In genomic region chr16:27319257-27319965, GRCh38 we compare ENCODE assay signal across 9 cellular contexts. TPM values are rescaled to one million over a fixed set of nuclear protein-coding genes. Genes with fewer than 3 reads are reported as not detected.
DNase-seq lines count a peak whose midpoint lies in the region; ATAC-seq and TF ChIP-seq lines count a peak whose summit lies in the region.
"Had no signal": no experiment of that assay in that cellular context is flagged by ENCODE, and none has a peak within 500 bp of the region (broad histone marks: within the 10 kb centered on the region; RNA-seq: fewer than 3 reads in every experiment).

No MANE protein-coding gene starts in this region.

- H3K36me3 ChIP-seq in right lobe of liver (no peaks in the 10 kb centered on the region), tibial artery (no peaks in the 10 kb centered on the region)

- H3K36me3 Mint-ChIP-seq in activated T-cell treated with anti-CD3 and anti-CD28 coated beads, Interleukin-2, amount 50 U/mL, for 72 hours (ENCODE audit: insufficient read depth in 2 of 2), result peaks cover 41 to 65% of the 10 kb centered on the region in 2 donors
- H3K36me3 Mint-ChIP-seq in activated T-helper 2 cell treated with anti-CD3 and anti-CD28 coated beads, Interferon-gamma antibody, Interleukin-2, Interleukin-4, amounts not matched to agents 10 μg/mL and 5 μg/mL and 100 μg/mL, durations not matched to agents 14 hours and 24 hours and 36 hours (ENCODE audit: low read depth), result peaks cover 100% of the 10 kb centered on the region

- in situ Hi-C loops in G401 (cut with HindIII; ENCODE audit: low sequenced_read_pairs), result no loop called here

- H3K4me3 ChIP-seq in right lobe of liver (no peak overlapping the region), tibial artery (no peak overlapping the region)

- H3K9me3 ChIP-seq in right lobe of liver, result no peaks in the 10 kb centered on the region
- no peaks in the 10 kb centered on the region for H3K9me3 ChIP-seq in tibial artery

- ATAC-seq in activated T-cell treated with anti-CD3 and anti-CD28 coated beads, Interleukin-2, amount 50 U/mL, for 72 hours (replicated peaks in 1 of 2), result no peak
- no peak for ATAC-seq in right lobe of liver
- no peak for ATAC-seq in GM21717 (IDR thresholded peaks at IDR 0.05; ENCODE audit: unreplicated experiment)
- ATAC-seq in GM19452 (IDR thresholded peaks at IDR 0.05; ENCODE audit: unreplicated experiment), result no peak

- TF ChIP-seq POLR2A in right lobe of liver (IDR thresholded peaks at IDR 0.05), result no peak

- peak overlapping the region; percentile 97 to 99 for H3K4me3 Mint-ChIP-seq in activated T-cell treated with anti-CD3 and anti-CD28 coated beads, Interleukin-2, amount 50 U/mL, for 72 hours
- peak overlapping the region; percentile 100 for H3K4me3 Mint-ChIP-seq in activated T-helper 2 cell treated with anti-CD3 and anti-CD28 coated beads, Interferon-gamma antibody, Interleukin-2, Interleukin-4, amounts not matched to agents 10 μg/mL and 5 μg/mL and 100 μg/mL, durations not matched to agents 14 hours and 24 hours and 36 hours (ENCODE audit: low read depth)

- no peak for TF ChIP-seq CTCF in right lobe of liver (IDR thresholded peaks at IDR 0.05)
- TF ChIP-seq CTCF in tibial artery (IDR thresholded peaks at IDR 0.05), result no peak

- 86% methylated on average over 13 of the region's 13 CpGs for WGBS in right lobe of liver (ENCODE audit: insufficient coverage, low coverage, low lambda C conversion rate, missing lambda C conversion rate)

- intact Hi-C loops in activated T-helper 2 cell treated with anti-CD3 and anti-CD28 coated beads, Interferon-gamma antibody, Interleukin-2, Interleukin-4, amounts not matched to agents 10 μg/mL and 5 μg/mL and 100 μg/mL, durations not matched to agents 14 hours and 24 hours and 36 hours (cut with micrococcal nuclease), result loop anchor here (2.0 to 5.0 kb wide), 3 partner anchors 37 to 138 kb away; no protein-coding TSS in a partner anchor
- intact Hi-C loops in right lobe of liver (cut with DNase I), result loop anchor here in 1 of 2 donors (10.0 kb wide), 1 partner anchor 45 kb away; no protein-coding TSS in a partner anchor
- intact Hi-C loops in tibial artery (cut with DNase I; ENCODE audit: low total_unique reads), result loop anchor here (5.0 kb wide), 1 partner anchor 72 kb away; no protein-coding TSS in a partner anchor

- H3K4me1 ChIP-seq in right lobe of liver (peaks cover 0 to 100% (median 48%) of the 10 kb centered on the region in 4 donors), tibial artery (peaks cover 0 to 99% (median 69%) of the 10 kb centered on the region in 4 donors)

- no peaks in the 10 kb centered on the region for H3K27me3 Mint-ChIP-seq in activated T-cell treated with anti-CD3 and anti-CD28 coated beads, Interleukin-2, amount 50 U/mL, for 72 hours (ENCODE audit: low read depth)
- no peaks in the 10 kb centered on the region for H3K27me3 Mint-ChIP-seq in activated T-helper 2 cell treated with anti-CD3 and anti-CD28 coated beads, Interferon-gamma antibody, Interleukin-2, Interleukin-4, amounts not matched to agents 10 μg/mL and 5 μg/mL and 100 μg/mL, durations not matched to agents 14 hours and 24 hours and 36 hours (ENCODE audit: low read depth)

- H3K27ac ChIP-seq in right lobe of liver (peak overlapping the region; percentile 41 to 100 (median 66)), tibial artery (peak overlapping the region; percentile 97 to 99)

- DNase-seq in activated T-cell treated with anti-CD3 and anti-CD28 coated beads, Interleukin-2, amount 50 U/mL, for 72 hours, result no peak
- DNase-seq in activated T-cell treated with anti-CD3 and anti-CD28 coated beads, Interleukin-2, amount 50 U/mL, for 1 hour, result no peak
- DNase-seq in activated T-helper 2 cell treated with anti-CD3 and anti-CD28 coated beads, Interferon-gamma antibody, Interleukin-2, Interleukin-4, amounts not matched to agents 10 μg/mL and 5 μg/mL and 100 μg/mL, durations not matched to agents 14 hours and 24 hours and 36 hours (ENCODE audit: low spot score), result no peak
- DNase-seq in right lobe of liver (no peak), tibial artery (peak in 1 of 2 donors; percentile 10), G401 (ENCODE audit: low spot score) (no peak)
- DNase-seq: NCI-H1105 had no signal

- H3K9me3 Mint-ChIP-seq in activated T-cell treated with anti-CD3 and anti-CD28 coated beads, Interleukin-2, amount 50 U/mL, for 72 hours, result no peaks in the 10 kb centered on the region
- H3K9me3 Mint-ChIP-seq in activated T-helper 2 cell treated with anti-CD3 and anti-CD28 coated beads, Interferon-gamma antibody, Interleukin-2, Interleukin-4, amounts not matched to agents 10 μg/mL and 5 μg/mL and 100 μg/mL, durations not matched to agents 14 hours and 24 hours and 36 hours, result no peaks in the 10 kb centered on the region

- no peaks in the 10 kb centered on the region for H3K27me3 ChIP-seq in right lobe of liver
- no peaks in the 10 kb centered on the region for H3K27me3 ChIP-seq in tibial artery

- H3K27ac Mint-ChIP-seq in activated T-cell treated with anti-CD3 and anti-CD28 coated beads, Interleukin-2, amount 50 U/mL, for 72 hours, result peak overlapping the region; percentile 95
- H3K27ac Mint-ChIP-seq in activated T-helper 2 cell treated with anti-CD3 and anti-CD28 coated beads, Interferon-gamma antibody, Interleukin-2, Interleukin-4, amounts not matched to agents 10 μg/mL and 5 μg/mL and 100 μg/mL, durations not matched to agents 14 hours and 24 hours and 36 hours, result peak overlapping the region; percentile 98

- peaks cover 91% of the 10 kb centered on the region for H3K4me1 Mint-ChIP-seq in activated T-cell treated with anti-CD3 and anti-CD28 coated beads, Interleukin-2, amount 50 U/mL, for 72 hours (ENCODE audit: low read depth)
- H3K4me1 Mint-ChIP-seq in activated T-helper 2 cell treated with anti-CD3 and anti-CD28 coated beads, Interferon-gamma antibody, Interleukin-2, Interleukin-4, amounts not matched to agents 10 μg/mL and 5 μg/mL and 100 μg/mL, durations not matched to agents 14 hours and 24 hours and 36 hours (ENCODE audit: low read depth), result peaks cover 64% of the 10 kb centered on the region

RNA-seq across cellular contexts. Expression of gene IL4R, which starts 5.6 kb away (rescaled TPM):
- total RNA-seq in activated T-cell treated with anti-CD3 and anti-CD28 coated beads, Interleukin-2, amount 50 U/mL, for 72 hours, result 100 to 1,000 TPM; 313 to 348 TPM
- 434 and 437 TPM in 2 replicates for total RNA-seq in activated T-helper 2 cell treated with anti-CD3 and anti-CD28 coated beads, Interferon-gamma antibody, Interleukin-2, Interleukin-4, amounts not matched to agents 10 μg/mL and 5 μg/mL and 100 μg/mL, durations not matched to agents 14 hours and 24 hours and 36 hours
- total RNA-seq in right lobe of liver, result 100 to 1,000 TPM in 1 of 6 experiments, 10 to 100 TPM in 5; 38.8 to 147 (median 46.9) TPM
- 12.1 and 22.7 TPM in 2 replicates for total RNA-seq in G401 (2014; rRNA removed; shearing (Covaris generic))

RNA-seq across cellular contexts. Expression of gene NSMCE1, which starts 50.8 kb away (rescaled TPM):
- total RNA-seq in activated T-cell treated with anti-CD3 and anti-CD28 coated beads, Interleukin-2, amount 50 U/mL, for 72 hours, result 100 to 1,000 TPM; 119 to 165 TPM
- total RNA-seq in activated T-helper 2 cell treated with anti-CD3 and anti-CD28 coated beads, Interferon-gamma antibody, Interleukin-2, Interleukin-4, amounts not matched to agents 10 μg/mL and 5 μg/mL and 100 μg/mL, durations not matched to agents 14 hours and 24 hours and 36 hours, result 186 and 189 TPM in 2 replicates
- total RNA-seq in right lobe of liver, result 10 to 100 TPM; 23.7 to 42.3 (median 33.1) TPM
- total RNA-seq in G401 (2014; rRNA removed; shearing (Covaris generic)), result 16.1 and 32.5 TPM in 2 replicates
